12 cellular contexts compared by ENCODE assay signal in genomic region chr5:10599828-10600227, GRCh38. TPM values are rescaled to one million over a fixed set of nuclear protein-coding genes. Genes with fewer than 3 reads are reported as not detected.
DNase-seq lines count a peak whose midpoint lies in the region; ATAC-seq and TF ChIP-seq lines count a peak whose summit lies in the region.
"Had no signal": no experiment of that assay in that cellular context is flagged by ENCODE, and none has a peak within 500 bp of the region (broad histone marks: within the 10 kb centered on the region; RNA-seq: fewer than 3 reads in every experiment).

No MANE protein-coding gene starts in this region.

- no peak for ATAC-seq in HG02571 (IDR thresholded peaks at IDR 0.05; ENCODE audit: unreplicated experiment)
- ATAC-seq in left colon: no peak

- H3K4me3 ChIP-seq in foreskin fibroblast (ENCODE audit: low read depth in 1 of 2, low read length in 2 of 2): no peak overlapping the region
- H3K4me3 ChIP-seq: dorsolateral prefrontal cortex had no signal

- in situ Hi-C loops in ACHN (cut with HindIII; ENCODE audit: low pct_ligation_motif_present, low pct_unique_long_range_greater_than_20kb, low sequenced_read_pairs): no loop called here

- intact Hi-C loops in left colon (cut with DNase I, micrococcal nuclease): no loop called here

- no peak for TF ChIP-seq CTCF in foreskin fibroblast (IDR thresholded peaks at IDR 0.05; ENCODE audit: low read depth, low read length)

- peak; percentile 69 for DNase-seq in ACHN
- peak; percentile 57 for DNase-seq in LHCN-M2 (ENCODE audit: low read depth)
- DNase-seq in amniotic stem cell (lab: John Stamatoyannopoulos, UW): peak; percentile 4
- DNase-seq in foreskin fibroblast: peak; percentile 39 to 69
- no peak for DNase-seq in Kasumi-1 (lab: John Stamatoyannopoulos, UW)
- no peak for DNase-seq in anterior cingulate cortex (lab: John Stamatoyannopoulos, UW)
- DNase-seq in left colon: no peak
- DNase-seq: activated CD8-positive, alpha-beta memory T cell treated with anti-CD3 and anti-CD28 coated beads for 24 hours; dorsolateral prefrontal cortex; NCI-H2171; T-helper 9 cell had no signal

RNA-seq across cellular contexts. Expression of gene ANKRD33B, which starts 36.0 kb away (rescaled TPM):
- total RNA-seq in LHCN-M2 (2014; rRNA removed) (0.06 and 0.46 TPM in 2 replicates), left colon (1 to 10 TPM in 1 of 2 donors, under 1 TPM in 1; 0.61 to 1.8 TPM)
- 0.47 TPM for polyA plus RNA-seq in LHCN-M2 (2012)

Comparison
In these comparisons a context has a peak if more than half of its experiments do, and no peak if none do; other contexts are left out.
1. DNase-seq: peak in ACHN (single experiment), LHCN-M2 (single experiment), amniotic stem cell (single experiment) and foreskin fibroblast (2 of 2); none in Kasumi-1 (0 of 2), anterior cingulate cortex (0 of 58) and left colon (0 of 2).